In the genomic region with DNA sequence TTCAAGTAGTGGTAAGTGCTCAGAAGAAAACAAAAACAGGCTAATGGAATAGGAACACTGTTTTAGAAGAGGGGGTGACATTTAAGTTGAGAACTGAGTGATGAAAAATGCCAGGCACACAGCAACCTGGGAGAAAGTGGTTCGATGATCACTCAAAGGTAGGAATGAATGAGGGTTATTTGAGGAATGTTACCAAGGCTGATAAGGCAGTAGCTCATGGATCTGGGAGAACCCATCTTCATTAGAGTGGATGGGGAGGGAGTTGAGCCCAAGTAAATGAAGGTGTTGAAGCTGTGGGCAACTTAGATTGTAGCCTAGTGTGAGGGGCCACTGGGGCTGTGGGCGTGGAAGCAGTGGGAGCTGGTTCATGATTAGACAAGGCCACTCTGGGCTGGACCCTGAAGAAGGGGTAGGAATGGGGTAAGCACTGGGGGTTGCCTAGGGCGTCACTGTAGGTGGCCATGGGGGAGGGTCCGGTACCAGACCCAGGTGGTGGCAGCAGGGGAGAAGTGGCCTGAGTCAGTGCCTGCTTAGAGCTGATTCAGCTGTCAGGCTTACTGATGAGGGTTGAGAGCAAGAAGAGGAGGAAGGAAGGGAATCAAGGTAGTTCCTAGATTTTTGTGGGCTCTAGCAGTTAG, we compare ENCODE assay signal across 35 cellular contexts. TPM values are rescaled to one million over a fixed set of nuclear protein-coding genes. Genes with fewer than 3 reads are reported as not detected.
"Had no signal": no experiment of that assay in that cellular context is flagged by ENCODE, and none has a peak within 500 bp of the region (broad histone marks: within the 10 kb centered on the region; RNA-seq: fewer than 3 reads in every experiment).

No MANE protein-coding gene starts in this region.

- H3K36me3 Mint-ChIP-seq: activated naive CD8-positive, alpha-beta T cell treated with anti-CD3 and anti-CD28 coated beads for 36 hours had no signal

- FAIRE-seq: islet of Langerhans had no signal

- H3K27ac ChIP-seq: adrenal gland, body of pancreas, cardiac muscle cell, heart right ventricle, left ventricle myocardium inferior, right atrium auricular region, testis, transverse colon, vagina had no signal

- H3K4me3 Mint-ChIP-seq: activated CD8-positive, alpha-beta T cell treated with anti-CD3 and anti-CD28 coated beads for 36 hours; activated naive CD8-positive, alpha-beta T cell treated with anti-CD3 and anti-CD28 coated beads for 36 hours; effector memory CD8-positive, alpha-beta T cell; naive thymus-derived CD4-positive, alpha-beta T cell; neural crest cell; WTC11 had no signal

- H3K4me1 ChIP-seq: body of pancreas, left ventricle myocardium inferior, right atrium auricular region, testis, vagina had no signal

- H3K4me2 ChIP-seq: smooth muscle cell had no signal

- H3K4me3 ChIP-seq: adrenal gland, body of pancreas, cardiac muscle cell, heart right ventricle, left ventricle myocardium inferior, lung, right atrium auricular region, smooth muscle cell, testis, transverse colon, vagina had no signal

- DNase-seq: activated CD4-positive, alpha-beta T cell treated with anti-CD3 and anti-CD28 coated beads for 1 hour; activated CD4-positive, alpha-beta T cell treated with anti-CD3 and anti-CD28 coated beads, Interleukin-2, amount 50 U/mL, for 1 hour; activated CD8-positive, alpha-beta T cell treated with anti-CD3 and anti-CD28 coated beads for 36 hours; activated naive CD4-positive, alpha-beta T cell; activated naive CD8-positive, alpha-beta T cell treated with anti-CD3 and anti-CD28 coated beads for 36 hours; activated T-cell treated with anti-CD3 and anti-CD28 coated beads, Interleukin-2, amount 50 U/mL, for 48 hours; adrenal gland; aorta; body of pancreas; cerebellar nuclear complex; cortex of kidney; effector memory CD8-positive, alpha-beta T cell; erythroblast; heart right ventricle; left ventricle myocardium inferior; midbrain; naive thymus-derived CD4-positive, alpha-beta T cell; nucleus accumbens; stimulated activated CD4-positive, alpha-beta T cell treated with anti-CD3 and anti-CD28 coated beads, Interleukin-1b, Interleukin-23, amount 100 ng/mL, for 48 hours; stimulated activated CD4-positive, alpha-beta T cell treated with anti-CD3 and anti-CD28 coated beads, Interleukin-4, amount 100 ng/mL, for 4 hours; stimulated activated CD8-positive, alpha-beta memory T cell treated with anti-CD3 and anti-CD28 coated beads, Interleukin-4, amount 100 ng/mL, for 48 hours; stimulated activated naive CD4-positive, alpha-beta T cell; T-helper 2 cell; testis; transverse colon had no signal

- H3K27ac Mint-ChIP-seq: activated CD8-positive, alpha-beta T cell treated with anti-CD3 and anti-CD28 coated beads for 36 hours; activated naive CD8-positive, alpha-beta T cell treated with anti-CD3 and anti-CD28 coated beads for 36 hours had no signal

- ATAC-seq: activated CD8-positive, alpha-beta T cell treated with anti-CD3 and anti-CD28 coated beads for 36 hours; body of pancreas; effector memory CD8-positive, alpha-beta T cell; naive thymus-derived CD4-positive, alpha-beta T cell; SK-N-SH treated with all-trans-retinoic acid at 6 μM for 48 hours had no signal

- H3K9me3 Mint-ChIP-seq: activated CD8-positive, alpha-beta T cell treated with anti-CD3 and anti-CD28 coated beads for 36 hours; activated naive CD8-positive, alpha-beta T cell treated with anti-CD3 and anti-CD28 coated beads for 36 hours; effector memory CD8-positive, alpha-beta T cell; naive thymus-derived CD4-positive, alpha-beta T cell; neural crest cell; WTC11 had no signal

- H3K9me3 ChIP-seq: adrenal gland, body of pancreas, heart right ventricle, left ventricle myocardium inferior, right atrium auricular region, testis, transverse colon, vagina had no signal

- H3K27me3 Mint-ChIP-seq: activated naive CD8-positive, alpha-beta T cell treated with anti-CD3 and anti-CD28 coated beads for 36 hours; naive thymus-derived CD4-positive, alpha-beta T cell had no signal

- H3K27me3 ChIP-seq: adrenal gland, body of pancreas, cardiac muscle cell, right atrium auricular region, testis, transverse colon, vagina had no signal

- H3K36me3 ChIP-seq: adrenal gland, cardiac muscle cell, heart right ventricle, left ventricle myocardium inferior, right atrium auricular region, transverse colon, vagina had no signal

RNA-seq across cellular contexts. Expression of gene LYPD6B, which starts 22.5 kb away (rescaled TPM):
- total RNA-seq: activated CD8-positive, alpha-beta T cell treated with anti-CD3 and anti-CD28 coated beads for 36 hours; activated naive CD8-positive, alpha-beta T cell treated with anti-CD3 and anti-CD28 coated beads for 36 hours; aorta; left ventricle myocardium inferior; neural crest cell; pulmonary artery endothelial cell had no signal
- polyA plus RNA-seq: heart right ventricle; naive thymus-derived CD4-positive, alpha-beta T cell had no signal
